In genomic region chr11:89614453-89614852, GRCh38 we compare ENCODE assay signal across 8 cellular contexts.
A peak's percentile ranks its signal among the peaks of the same experiment; 100 is the strongest.
DNase-seq lines count a peak whose midpoint lies in the region; ATAC-seq, FAIRE-seq and TF ChIP-seq lines count a peak whose summit lies in the region.
"Not testable (repeated sequence)": the region's sequence is repeated elsewhere in the genome, so short reads cannot be mapped to it uniquely, and the experiment has no call there.

No MANE protein-coding gene starts in this region.

- not testable (repeated sequence) for H3K9me3 Mint-ChIP-seq in HFFc6, nephron progenitor cell

- not testable (repeated sequence) for H3K9ac ChIP-seq in smooth muscle cell (ENCODE audit: low read depth)

- H3K27me3 Mint-ChIP-seq in HFFc6 (ENCODE audit: insufficient read depth); nephron progenitor cell (ENCODE audit: low read depth, poor library complexity): not testable (repeated sequence)

- H3K27ac ChIP-seq in AG04450 (ENCODE audit: low read depth, low read length); heart right ventricle; smooth muscle cell (ENCODE audit: low read depth): not testable (repeated sequence)

- H3K27ac Mint-ChIP-seq in HFFc6, nephron progenitor cell: not testable (repeated sequence)

- intact Hi-C loops in heart right ventricle (cut with DNase I): loop anchor here in 7 of 10 donors (5.0 to 10.0 kb wide), 4 partner anchors 280 to 520 kb away; no protein-coding TSS in a partner anchor

- peak; percentile 72 for FAIRE-seq in endometrium (lab: Jason Lieb, UNC)

- H3K4me2 ChIP-seq in smooth muscle cell: not testable (repeated sequence)

- POLR2A ChIA-PET in AG04450 (lab: Yijun Ruan, JAX): not testable (repeated sequence)

- not testable (repeated sequence) for H3K9me3 ChIP-seq in AG04450 (ENCODE audit: control insufficient read depth, insufficient read depth, low read length); heart right ventricle; smooth muscle cell (replicated peaks; ENCODE audit: low read depth)

- 29 to 33% methylated on average over 5 of the region's 5 CpGs for WGBS in heart right ventricle, 2 donors
- 56% methylated on average over 5 of the region's 5 CpGs for WGBS in smooth muscle cell (ENCODE audit: low lambda C conversion rate)

- DNase-seq in AG04450 (ENCODE audit: low read depth, low spot score); heart right ventricle; nephron progenitor cell; smooth muscle cell (lab: John Stamatoyannopoulos, UW; ENCODE audit: unreplicated experiment): not testable (repeated sequence)
- DNase-seq in HFFc6 (peak; percentile 25), NCI-H82 (lab: John Stamatoyannopoulos, UW) (peak; percentile 22), amniotic epithelial cell (ENCODE audit: low read depth) (peak; percentile 24)

- peak; percentile 27; the same call in 1 of the 2 replicates for TF ChIP-seq CTCF in AG04450 (IDR thresholded peaks at IDR 0.05; ENCODE audit: low read depth, low read length)
- TF ChIP-seq CTCF in HFFc6 (IDR thresholded peaks at IDR 0.05): peak; percentile 71
- TF ChIP-seq CTCF in heart right ventricle (IDR thresholded peaks at IDR 0.05): peak in 5 of 9 donors; percentile 15 to 37 (median 29)
- TF ChIP-seq CTCF in nephron progenitor cell (IDR thresholded peaks at IDR 0.05): peak; percentile 8
- peak; percentile 30 for TF ChIP-seq CTCF in smooth muscle cell (IDR thresholded peaks at IDR 0.05; ENCODE audit: borderline replicate concordance, insufficient read depth, poor library complexity, severe bottlenecking)

- H3K36me3 Mint-ChIP-seq in HFFc6 (ENCODE audit: low read depth); nephron progenitor cell (ENCODE audit: low read depth): not testable (repeated sequence)

- H3K36me3 ChIP-seq in heart right ventricle; smooth muscle cell (ENCODE audit: low read depth): not testable (repeated sequence)

- H3F3A ChIP-seq in smooth muscle cell (ENCODE audit: low read depth): not testable (repeated sequence)

- CTCF ChIA-PET in AG04450 (lab: Charles Lee): interaction anchor here (0.6 to 1.3 kb wide), 5 partner anchors 11 to 517 kb away, joined by 3 to 4 read pairs (median 3); partner anchors contain the start of gene NOX4

- not testable (repeated sequence) for H4K20me1 ChIP-seq in smooth muscle cell (ENCODE audit: low read depth)

- not testable (repeated sequence) for H3K4me3 Mint-ChIP-seq in HFFc6, nephron progenitor cell

- not testable (repeated sequence) for H2AFZ ChIP-seq in smooth muscle cell (ENCODE audit: low read depth)

- H3K4me1 Mint-ChIP-seq in HFFc6 (ENCODE audit: low read depth): peaks cover 28% of the 10 kb centered on the region
- not testable (repeated sequence) for H3K4me1 Mint-ChIP-seq in nephron progenitor cell

- H3K27me3 ChIP-seq in AG04450 (ENCODE audit: control insufficient read depth, insufficient read depth, low read length); heart right ventricle; smooth muscle cell (ENCODE audit: low read depth): not testable (repeated sequence)

- H3K4me1 ChIP-seq in heart right ventricle; smooth muscle cell (ENCODE audit: low read depth): not testable (repeated sequence)

- H3K4me3 ChIP-seq in AG04450 (ENCODE audit: low read depth, low read length); heart right ventricle; smooth muscle cell: not testable (repeated sequence)

- ATAC-seq in heart right ventricle: peak in 1 of 8 donors; percentile 20

- H3K79me2 ChIP-seq in smooth muscle cell (ENCODE audit: low read depth): not testable (repeated sequence)

Comparison
In these comparisons a context has a peak if more than half of its experiments do, and no peak if none do; other contexts are left out.
1. CTCF ChIP-seq: peak in every context shown above with its lines; median percentile 71 in HFFc6; 30 in smooth muscle cell; 29 in heart right ventricle; 27 in AG04450; 8 in nephron progenitor cell.